ENCODE assay signal across 8 cellular contexts in the genomic region with DNA sequence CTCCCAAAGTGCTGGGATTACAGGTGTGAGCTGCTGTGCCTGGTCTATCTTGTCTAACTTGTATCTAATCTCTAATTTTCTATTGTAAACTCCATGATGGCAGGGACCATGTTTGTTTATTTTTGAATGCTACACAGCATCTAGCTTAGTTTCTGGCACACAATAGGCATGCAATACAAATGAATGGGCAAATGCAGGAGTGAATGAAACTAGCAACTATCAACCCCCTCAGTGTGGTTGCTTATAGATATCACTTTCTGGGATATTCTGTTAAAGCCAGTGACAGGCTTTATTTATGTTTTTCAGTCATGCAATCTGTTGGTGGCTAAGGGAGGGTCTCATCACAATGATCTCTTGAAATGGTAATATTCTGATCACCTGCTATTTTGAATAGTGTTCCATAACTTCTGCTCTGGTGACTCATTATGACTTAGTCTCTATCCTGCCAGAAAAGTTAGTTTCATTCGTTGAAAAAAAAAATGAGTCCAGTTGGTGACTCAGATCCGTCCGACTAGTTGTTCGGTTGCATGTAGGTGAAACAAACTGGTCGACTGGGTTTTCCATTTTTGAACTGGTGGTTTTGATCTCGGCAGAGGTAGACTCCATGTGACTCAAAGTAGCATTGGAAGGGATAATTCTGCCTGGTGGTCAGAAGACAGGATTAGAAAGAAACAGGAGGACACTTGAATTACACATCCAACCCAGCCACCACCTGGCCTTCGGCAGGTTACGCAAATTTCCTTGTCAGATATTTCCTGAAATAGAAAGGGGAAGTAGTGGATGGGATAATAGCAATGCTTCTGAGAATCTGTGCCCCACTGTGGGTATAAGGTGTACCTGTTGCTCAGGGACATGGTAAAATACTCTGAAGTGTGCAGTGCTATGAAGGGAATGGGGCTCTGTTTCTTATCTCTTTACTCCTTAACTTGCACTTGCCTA.
DNase-seq lines count a peak whose midpoint lies in the region; ATAC-seq and TF ChIP-seq lines count a peak whose summit lies in the region.

No MANE protein-coding gene starts in this region.

- DNase-seq in activated CD4-positive, alpha-beta T cell treated with anti-CD3 and anti-CD28 coated beads for 24 hours (ENCODE audit: low read depth in 2 of 2): peak; percentile 10 to 31
- no peak for DNase-seq in activated CD4-positive, alpha-beta T cell treated with anti-CD3 and anti-CD28 coated beads for 1 hour
- peak; percentile 20 to 29 for DNase-seq in activated CD4-positive, alpha-beta T cell treated with anti-CD3 and anti-CD28 coated beads for 4 hours
- peak; percentile 64 for DNase-seq in stimulated activated CD4-positive, alpha-beta T cell treated with anti-CD3 and anti-CD28 coated beads, Interleukin-4, amount 100 ng/mL, for 24 hours
- DNase-seq in osteocyte (ENCODE audit: extremely low spot score, unreplicated experiment) (no peak), right cardiac atrium (no peak)

- H3K36me3 Mint-ChIP-seq in osteocyte (ENCODE audit: unreplicated experiment): no peaks in the 10 kb centered on the region

- WGBS in right cardiac atrium: 78% methylated on average over 8 of the region's 8 CpGs

- no peak overlapping the region for H3K27ac ChIP-seq in right cardiac atrium (ENCODE audit: low read length)

- H3K4me1 Mint-ChIP-seq in osteocyte (ENCODE audit: unreplicated experiment): no peaks in the 10 kb centered on the region

- TF ChIP-seq CTCF in osteocyte (IDR thresholded peaks at IDR 0.05): no peak

- peaks cover under 1% of the 10 kb centered on the region for H3K9me3 Mint-ChIP-seq in osteocyte (ENCODE audit: unreplicated experiment)

- H3K27me3 Mint-ChIP-seq in osteocyte (ENCODE audit: unreplicated experiment): no peaks in the 10 kb centered on the region

- H3K4me3 Mint-ChIP-seq in osteocyte (ENCODE audit: unreplicated experiment): no peak overlapping the region

- intact Hi-C loops in right cardiac atrium (cut with DNase I): no loop called here

- H3K27me3 ChIP-seq in right cardiac atrium (ENCODE audit: control insufficient read depth, insufficient read depth): no peaks in the 10 kb centered on the region

- H3K4me3 ChIP-seq in right cardiac atrium (ENCODE audit: low read length): no peak overlapping the region

- no peaks in the 10 kb centered on the region for H3K9me3 ChIP-seq in right cardiac atrium (ENCODE audit: control insufficient read depth, low read length)

- no peak overlapping the region for H3K27ac Mint-ChIP-seq in osteocyte (ENCODE audit: unreplicated experiment)

- H3K4me1 ChIP-seq in right cardiac atrium (ENCODE audit: control insufficient read depth, insufficient read depth, low read length): no peaks in the 10 kb centered on the region

- ATAC-seq in HG03108 (IDR thresholded peaks at IDR 0.05; ENCODE audit: unreplicated experiment) (peak; percentile 40), HG03135 (IDR thresholded peaks at IDR 0.05; ENCODE audit: unreplicated experiment) (no peak), right cardiac atrium (no peak)

Comparison
In these comparisons a context has a peak if more than half of its experiments do, and no peak if none do; other contexts are left out.
1. DNase-seq: peak in activated CD4-positive, alpha-beta T cell treated with anti-CD3 and anti-CD28 coated beads for 24 hours (2 of 2), activated CD4-positive, alpha-beta T cell treated with anti-CD3 and anti-CD28 coated beads for 4 hours (2 of 2) and stimulated activated CD4-positive, alpha-beta T cell treated with anti-CD3 and anti-CD28 coated beads, Interleukin-4, amount 100 ng/mL, for 24 hours (single experiment); none in activated CD4-positive, alpha-beta T cell treated with anti-CD3 and anti-CD28 coated beads for 1 hour (single experiment), osteocyte (single experiment) and right cardiac atrium (0 of 3).